ENCODE assay signal across 1 cellular context in the genomic region with DNA sequence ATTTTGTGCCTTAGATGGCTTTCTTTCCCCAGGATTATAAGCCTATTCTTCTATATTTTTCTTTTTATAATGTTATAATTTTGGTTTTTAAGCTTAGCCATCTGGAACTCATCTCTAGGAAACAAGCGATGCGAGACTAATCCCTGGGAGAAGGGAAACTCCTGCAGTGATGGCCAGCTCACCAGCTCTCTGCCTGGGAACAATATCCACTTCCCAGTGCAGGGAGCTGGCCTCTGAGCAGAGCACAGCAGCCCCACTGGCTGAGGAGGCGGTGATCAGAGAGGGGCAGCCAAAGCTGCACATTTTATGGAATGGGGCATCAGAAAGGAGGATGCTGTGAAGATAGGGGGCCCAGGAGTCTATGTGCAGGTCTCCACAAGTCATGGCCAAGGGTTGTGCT.
TF ChIP-seq lines count a peak whose summit lies in the region.

No MANE protein-coding gene starts in this region.

TF ChIP-seq in IMR-90, 13 proteins besides CTCF, POLR2A, EP300 and RAD21 (continued from another document):
- TF ChIP-seq ELK1 (IDR thresholded peaks at IDR 0.05; ENCODE audit: borderline replicate concordance, low read depth, low read length), result no peak
- no peak for TF ChIP-seq FOS (IDR thresholded peaks at IDR 0.05; ENCODE audit: low read depth, low read length)
- TF ChIP-seq MAZ (IDR thresholded peaks at IDR 0.05; ENCODE audit: borderline replicate concordance, low read depth, low read length), result no peak
- TF ChIP-seq BHLHE40 (IDR thresholded peaks at IDR 0.05; ENCODE audit: low read depth, low read length), result no peak
TF ChIP-seq in IMR-90: peak in this region for 0.
